ENCODE assay signal across 23 cellular contexts in genomic region chr10:112271982-112272381, GRCh38. TPM values are rescaled to one million over a fixed set of nuclear protein-coding genes. Genes with fewer than 3 reads are reported as not detected.
DNase-seq lines count a peak whose midpoint lies in the region; ATAC-seq, FAIRE-seq and TF ChIP-seq lines count a peak whose summit lies in the region.
"Had no signal": no experiment of that assay in that cellular context is flagged by ENCODE, and none has a peak within 500 bp of the region (broad histone marks: within the 10 kb centered on the region; RNA-seq: fewer than 3 reads in every experiment).

No MANE protein-coding gene starts in this region.

- no peak overlapping the region for H4K5ac ChIP-seq in IMR-90 (ENCODE audit: low read depth, low read length)

- H3K18ac ChIP-seq in IMR-90 (ENCODE audit: low read depth, low read length), result 0 out of 2 replicates have a peak overlapping the region, but pooled peaks have one; percentile 13

- H3K4me3 Mint-ChIP-seq in nephron progenitor cell, result no peak overlapping the region
- H3K4me3 Mint-ChIP-seq: activated CD4-positive, alpha-beta T cell treated with anti-CD3 and anti-CD28 coated beads for 36 hours; activated naive CD4-positive, alpha-beta T cell treated with anti-CD3 and anti-CD28 coated beads, Interleukin-2, amount 10 ng/mL, durations not matched to agents 7 days and 5 days; immature natural killer cell; stimulated activated memory B cell treated with anti-CD40 and anti-IgM and Interleukin-4, amounts not matched to agents 10 μg/mL and 1 μg/mL and 100 μg/mL, for 72 hours had no signal

- H3K27ac ChIP-seq in IMR-90 (ENCODE audit: insufficient read depth, low read length) (peak overlapping the region; percentile 57; the same call in 1 of the 2 replicates), mammary epithelial cell (ENCODE audit: insufficient read depth, low read depth, low read length) (no peak overlapping the region), HepG2 (ENCODE audit: extremely low read length, insufficient read depth, low read length) (no peak overlapping the region), esophagus muscularis mucosa (replicated peaks in 1 of 4) (no peak overlapping the region)
- H3K27ac ChIP-seq: skin epidermis, upper lobe of left lung had no signal

- H2BK15ac ChIP-seq in IMR-90 (ENCODE audit: low read depth, low read length), result 0 out of 3 replicates have a peak overlapping the region, but pooled peaks have one; percentile 11

- intact Hi-C loops in IMR-90 (cut with micrococcal nuclease), result no loop called here
- intact Hi-C loops in mammary epithelial cell (cut with micrococcal nuclease), result no loop called here
- intact Hi-C loops in HepG2 (cut with micrococcal nuclease; ENCODE audit: unreplicated experiment), result no loop called here
- intact Hi-C loops in esophagus muscularis mucosa (cut with DNase I), result no loop called here

- dilution Hi-C loops in IMR-90 (cut with HindIII; ENCODE audit: low sequenced_read_pairs, unreplicated experiment), result no loop called here
- dilution Hi-C loops in mammary epithelial cell (cut with HindIII; ENCODE audit: low sequenced_read_pairs), result no loop called here

- no peak overlapping the region for H3K4me3 ChIP-seq in IMR-90 (ENCODE audit: insufficient read depth, low read depth, low read length)
- H3K4me3 ChIP-seq in mammary epithelial cell (replicated peaks in 1 of 3; ENCODE audit: insufficient read depth in 1 of 3, low read depth in 2 of 3, low read length in 3 of 3), result no peak overlapping the region
- H3K4me3 ChIP-seq in HepG2 (replicated peaks in 1 of 3; ENCODE audit: insufficient read depth in 1 of 3, low read depth in 2 of 3, low read length in 3 of 3), result no peak overlapping the region
- no peak overlapping the region for H3K4me3 ChIP-seq in esophagus muscularis mucosa
- H3K4me3 ChIP-seq: skin epidermis, upper lobe of left lung had no signal

- peak overlapping the region; percentile 54; the same call in 1 of the 2 replicates for H4K91ac ChIP-seq in IMR-90 (ENCODE audit: insufficient read depth, low read depth, low read length)

- peak overlapping the region; percentile 64 for H3K4ac ChIP-seq in IMR-90 (ENCODE audit: low read depth, low read length)

- peak overlapping the region; percentile 28 for H2BK5ac ChIP-seq in IMR-90 (ENCODE audit: low read depth, low read length, poor library complexity, severe bottlenecking)

- H3K9ac ChIP-seq in IMR-90 (ENCODE audit: low read depth, low read length), result no peak overlapping the region
- no peak overlapping the region for H3K9ac ChIP-seq in mammary epithelial cell (ENCODE audit: insufficient read depth, low read length)
- no peak overlapping the region for H3K9ac ChIP-seq in HepG2 (ENCODE audit: insufficient read depth, low read depth, low read length)

- H3K14ac ChIP-seq in IMR-90 (replicated peaks; ENCODE audit: low read depth, low read length), result 0 out of 2 replicates have a peak overlapping the region, but pooled peaks have one; percentile 21

- no peaks in the 10 kb centered on the region for H3K36me3 ChIP-seq in IMR-90 (ENCODE audit: control insufficient read depth, insufficient read depth, low read length)
- H3K36me3 ChIP-seq in mammary epithelial cell (ENCODE audit: insufficient read depth, low read length), result no peaks in the 10 kb centered on the region
- no peaks in the 10 kb centered on the region for H3K36me3 ChIP-seq in HepG2 (replicated peaks in 1 of 2; ENCODE audit: control insufficient read depth in 1 of 2, insufficient read depth in 2 of 2, low read length in 2 of 2)
- no peaks in the 10 kb centered on the region for H3K36me3 ChIP-seq in esophagus muscularis mucosa
- H3K36me3 ChIP-seq: upper lobe of left lung had no signal

- WGBS in IMR-90 (ENCODE audit: extremely low coverage in 2 of 2, insufficient read length in 1 of 2), 2 experiments, result no CpG with 5 or more reads among the region's 3 CpGs
- 75% methylated on average over 3 of the region's 3 CpGs for WGBS in mammary epithelial cell (ENCODE audit: low coverage, missing lambda C conversion rate)
- 95% methylated on average over 3 of the region's 3 CpGs for WGBS in HepG2 (ENCODE audit: low lambda C conversion rate)
- WGBS in esophagus muscularis mucosa, result 77% methylated on average over 3 of the region's 3 CpGs

- 0 out of 4 replicates have a peak overlapping the region, but pooled peaks of 1 of the 2 experiments have one; percentile 19 for H4K8ac ChIP-seq in IMR-90 (ENCODE audit: low read depth in 2 of 2, low read length in 2 of 2)

- DNase-seq in AG08395 (ENCODE audit: low spot score), result peak; percentile 78
- DNase-seq in IMR-90, result peak; percentile 85
- peak; percentile 44 for DNase-seq in mammary epithelial cell
- DNase-seq in HepG2 (ENCODE audit: low spot score), result no peak
- DNase-seq in esophagus muscularis mucosa (ENCODE audit: extremely low spot score), result no peak
- DNase-seq in nephron progenitor cell, result no peak
- DNase-seq: activated CD4-positive, alpha-beta T cell treated with anti-CD3 and anti-CD28 coated beads for 36 hours; activated naive CD4-positive, alpha-beta T cell treated with anti-CD3 and anti-CD28 coated beads, Interleukin-2, amount 10 ng/mL, durations not matched to agents 7 days and 5 days; COR-L47; effector CD8-positive, alpha-beta T cell; immature natural killer cell; NCI-H1092; upper lobe of left lung had no signal

- H3K79me2 ChIP-seq in mammary epithelial cell (ENCODE audit: insufficient read depth, low read length) (no peaks in the 10 kb centered on the region), HepG2 (ENCODE audit: insufficient read depth, low read length) (no peaks in the 10 kb centered on the region)

- no peaks in the 10 kb centered on the region for H3K9me1 ChIP-seq in IMR-90 (ENCODE audit: insufficient read depth, low read length)

- H3K27me3 ChIP-seq in IMR-90 (ENCODE audit: control insufficient read depth, insufficient read depth, low read length) (no peaks in the 10 kb centered on the region), mammary epithelial cell (ENCODE audit: insufficient read depth, low read length) (no peaks in the 10 kb centered on the region), HepG2 (ENCODE audit: control insufficient read depth in 1 of 2, insufficient read depth in 2 of 2, low read length in 2 of 2) (no peaks in the 10 kb centered on the region), esophagus muscularis mucosa (no peaks in the 10 kb centered on the region)
- H3K27me3 ChIP-seq: upper lobe of left lung had no signal

- TF ChIP-seq POLR2A in IMR-90 (IDR thresholded peaks at IDR 0.05; ENCODE audit: low read depth, low read length) (no peak), HepG2 (IDR thresholded peaks at IDR 0.05; ENCODE audit: insufficient read depth in 1 of 2, low read depth in 2 of 2, low read length in 2 of 2) (no peak), esophagus muscularis mucosa (IDR thresholded peaks at IDR 0.05; ENCODE audit: low read depth) (no peak)

- no peak for TF ChIP-seq RAD21 in IMR-90 (IDR thresholded peaks at IDR 0.05; ENCODE audit: low read length)
- no peak for TF ChIP-seq RAD21 in HepG2 (CRISPR knock-in tag; IDR thresholded peaks at IDR 0.05)

- peaks cover 8% of the 10 kb centered on the region for H3K4me1 Mint-ChIP-seq in nephron progenitor cell
- H3K4me1 Mint-ChIP-seq: activated CD4-positive, alpha-beta T cell treated with anti-CD3 and anti-CD28 coated beads for 36 hours; activated naive CD4-positive, alpha-beta T cell treated with anti-CD3 and anti-CD28 coated beads, Interleukin-2, amount 10 ng/mL, durations not matched to agents 7 days and 5 days; immature natural killer cell; stimulated activated memory B cell treated with anti-CD40 and anti-IgM and Interleukin-4, amounts not matched to agents 10 μg/mL and 1 μg/mL and 100 μg/mL, for 72 hours had no signal

- no peak for FAIRE-seq in HepG2 (lab: Jason Lieb, UNC)
- FAIRE-seq: G401.6 had no signal

- peak overlapping the region; percentile 66 for H2BK120ac ChIP-seq in IMR-90 (ENCODE audit: low read depth, low read length)

- in situ Hi-C loops in IMR-90 (cut with MboI; ENCODE audit: low sequenced_read_pairs), result no loop called here
- in situ Hi-C loops in mammary epithelial cell (cut with MboI; ENCODE audit: low sequenced_read_pairs in 2 of 2), result no loop called here
- in situ Hi-C loops in HepG2 (cut with HindIII; ENCODE audit: extremely low pct_ligation_motif_present, low pct_unique_long_range_greater_than_20kb), result no loop called here

- H3K36me3 Mint-ChIP-seq in nephron progenitor cell (ENCODE audit: low read depth), result no peaks in the 10 kb centered on the region
- H3K36me3 Mint-ChIP-seq: activated naive CD4-positive, alpha-beta T cell treated with anti-CD3 and anti-CD28 coated beads, Interleukin-2, amount 10 ng/mL, durations not matched to agents 7 days and 5 days; immature natural killer cell; stimulated activated memory B cell treated with anti-CD40 and anti-IgM and Interleukin-4, amounts not matched to agents 10 μg/mL and 1 μg/mL and 100 μg/mL, for 72 hours had no signal

- no peak overlapping the region for H3K27ac Mint-ChIP-seq in nephron progenitor cell
- H3K27ac Mint-ChIP-seq: activated CD4-positive, alpha-beta T cell treated with anti-CD3 and anti-CD28 coated beads for 36 hours; activated naive CD4-positive, alpha-beta T cell treated with anti-CD3 and anti-CD28 coated beads, Interleukin-2, amount 10 ng/mL, durations not matched to agents 7 days and 5 days; immature natural killer cell; stimulated activated memory B cell treated with anti-CD40 and anti-IgM and Interleukin-4, amounts not matched to agents 10 μg/mL and 1 μg/mL and 100 μg/mL, for 72 hours had no signal

- no peak overlapping the region for H3K56ac ChIP-seq in IMR-90 (ENCODE audit: extremely low read depth, insufficient read depth, low read length)

- H2BK20ac ChIP-seq in IMR-90 (ENCODE audit: low read depth, low read length), result peak overlapping the region; percentile 67; the same call in 1 of the 2 replicates

- TF ChIP-seq EP300 in HepG2 (IDR thresholded peaks at IDR 0.05; ENCODE audit: low read depth in 2 of 2, low read length in 2 of 2) (no peak), HepG2 (CRISPR knock-in tag; IDR thresholded peaks at IDR 0.05; ENCODE audit: borderline replicate concordance) (no peak), esophagus muscularis mucosa (IDR thresholded peaks at IDR 0.05) (no peak)

- BruUV-seq in IMR-90 (replicated peaks; lab: Mats Ljungman, UMichigan) (no TSS peak), mammary epithelial cell (replicated peaks; lab: Mats Ljungman, UMichigan) (no TSS peak), HepG2 (replicated peaks; lab: Mats Ljungman, UMichigan) (no TSS peak)

- no peak overlapping the region for H3K23ac ChIP-seq in IMR-90 (ENCODE audit: low read depth, low read length)

- ATAC-seq in IMR-90 (ENCODE audit: low read depth) (peak; percentile 86), HepG2 (no peak), GM21360 (IDR thresholded peaks at IDR 0.05; ENCODE audit: unreplicated experiment) (no peak), GM21526 (IDR thresholded peaks at IDR 0.05; ENCODE audit: low FRiP score, unreplicated experiment) (no peak)
- ATAC-seq: activated CD4-positive, alpha-beta T cell treated with anti-CD3 and anti-CD28 coated beads for 36 hours; Right ventricle myocardium inferior; stimulated activated memory B cell treated with anti-CD40 and anti-IgM and Interleukin-4, amounts not matched to agents 10 μg/mL and 1 μg/mL and 100 μg/mL, for 72 hours had no signal

- no peaks in the 10 kb centered on the region for H3K79me1 ChIP-seq in IMR-90 (ENCODE audit: low read depth in 1 of 2, low read length in 2 of 2)

- H3K4me1 ChIP-seq in IMR-90 (ENCODE audit: control insufficient read depth, insufficient read depth, low read length) (peaks cover 8% of the 10 kb centered on the region; the same call in 1 of the 2 replicates), mammary epithelial cell (ENCODE audit: insufficient read depth, low read length) (no peaks in the 10 kb centered on the region), HepG2 (ENCODE audit: insufficient read depth, low read length) (peaks cover 51% of the 10 kb centered on the region), esophagus muscularis mucosa (no peaks in the 10 kb centered on the region)
- H3K4me1 ChIP-seq: upper lobe of left lung had no signal

- H3K27me3 Mint-ChIP-seq in nephron progenitor cell (ENCODE audit: low read depth, poor library complexity), result peaks cover 21% of the 10 kb centered on the region
- H3K27me3 Mint-ChIP-seq: stimulated activated memory B cell treated with anti-CD40 and anti-IgM and Interleukin-4, amounts not matched to agents 10 μg/mL and 1 μg/mL and 100 μg/mL, for 72 hours had no signal

- peaks cover 9% of the 10 kb centered on the region for H3K9me3 Mint-ChIP-seq in nephron progenitor cell
- H3K9me3 Mint-ChIP-seq: activated naive CD4-positive, alpha-beta T cell treated with anti-CD3 and anti-CD28 coated beads, Interleukin-2, amount 10 ng/mL, durations not matched to agents 7 days and 5 days; immature natural killer cell; stimulated activated memory B cell treated with anti-CD40 and anti-IgM and Interleukin-4, amounts not matched to agents 10 μg/mL and 1 μg/mL and 100 μg/mL, for 72 hours had no signal

- H2AK5ac ChIP-seq in IMR-90 (ENCODE audit: low read depth, low read length), result no peak overlapping the region

- H2AFZ ChIP-seq in IMR-90 (replicated peaks; ENCODE audit: low read length, poor library complexity), result no peak overlapping the region
- no peak overlapping the region for H2AFZ ChIP-seq in mammary epithelial cell (ENCODE audit: low read depth, low read length)
- no peak overlapping the region for H2AFZ ChIP-seq in HepG2 (ENCODE audit: low read length)

- H3K9me3 ChIP-seq in IMR-90 (ENCODE audit: control insufficient read depth, insufficient read depth, low read length) (no peaks in the 10 kb centered on the region), mammary epithelial cell (replicated peaks; ENCODE audit: insufficient read depth, low read length) (no peaks in the 10 kb centered on the region), HepG2 (ENCODE audit: low read length) (peaks cover 8% of the 10 kb centered on the region), esophagus muscularis mucosa (no peaks in the 10 kb centered on the region)
- H3K9me3 ChIP-seq: upper lobe of left lung had no signal

- POLR2A ChIA-PET in IMR-90 (lab: Charles Lee; ENCODE audit: unreplicated experiment) (no interaction called here), HepG2 (lab: Yijun Ruan, JAX) (interaction anchor here (1.5 to 7.5 kb wide), 3 partner anchors 10 to 46 kb away, joined by 3 to 142 read pairs (median 16); no protein-coding TSS in a partner anchor)

- CTCF ChIA-PET in IMR-90 (lab: Yijun Ruan, JAX), result no interaction called here
- CTCF ChIA-PET in mammary epithelial cell (lab: Charles Lee; ENCODE audit: low non-redundant PET), result no interaction called here
- CTCF ChIA-PET in HepG2 (lab: Yijun Ruan, JAX; ENCODE audit: low intra/inter-chr PET ratio, low total read pairs), result no interaction called here

- H3K4me2 ChIP-seq in IMR-90 (ENCODE audit: low read depth, low read length), result no peak overlapping the region; the same call in 1 of the 2 replicates
- H3K4me2 ChIP-seq in mammary epithelial cell (ENCODE audit: insufficient read depth, low read depth, low read length), result no peak overlapping the region
- no peak overlapping the region for H3K4me2 ChIP-seq in HepG2 (ENCODE audit: low read depth, low read length)

- H4K20me1 ChIP-seq in IMR-90 (ENCODE audit: insufficient read depth, low read length) (no peaks in the 10 kb centered on the region), mammary epithelial cell (ENCODE audit: insufficient read depth, low read length) (no peaks in the 10 kb centered on the region), HepG2 (ENCODE audit: insufficient read depth, low read length) (no peaks in the 10 kb centered on the region)

- TF ChIP-seq CTCF in IMR-90 (conservative IDR thresholded peaks at IDR 0.05; ENCODE audit: low read depth, low read length), result no peak
- no peak for TF ChIP-seq CTCF in mammary epithelial cell (conservative IDR thresholded peaks at IDR 0.05 in 1 of 2, IDR thresholded peaks at IDR 0.05 in 1 of 2; ENCODE audit: extremely low read depth in 1 of 2, insufficient read depth in 1 of 2, low read depth in 1 of 2, low read length in 2 of 2)
- TF ChIP-seq CTCF in HepG2 (CRISPR knock-in tag; IDR thresholded peaks at IDR 0.05), result no peak
- TF ChIP-seq CTCF in esophagus muscularis mucosa (IDR thresholded peaks at IDR 0.05), result no peak
- TF ChIP-seq CTCF in nephron progenitor cell (IDR thresholded peaks at IDR 0.05), result no peak

- H2AK9ac ChIP-seq in IMR-90 (replicated peaks; ENCODE audit: low read depth, low read length, poor library complexity), result no peak overlapping the region

RNA-seq across cellular contexts. Expression of gene TECTB, which starts 11.2 kb away (rescaled TPM):
- total RNA-seq in IMR-90 (2012; rRNA removed) (not detected in 2 replicates), mammary epithelial cell (not detected), HepG2 (2016; rRNA removed; fragmentation: Illumina TruSeq; extraction: Trizol) (1.3 and 1.8 TPM in 2 replicates), esophagus muscularis mucosa (under 1 TPM in 1 of 4 donors, not detected in 3; 0.06 TPM)
- polyA plus RNA-seq in IMR-90 (2012; rRNA removed) (not detected in 2 replicates), mammary epithelial cell (not detected), HepG2 (2011; rRNA removed) (0.78 and 1.1 TPM in 2 replicates)
- polyA plus RNA-seq in IMR-90 (2012; cell fraction: cytosol; rRNA removed), result not detected in 2 replicates
- polyA plus RNA-seq in IMR-90 (2012; cell fraction: nucleus; rRNA removed; ENCODE audit: low replicate concordance), result not detected in 2 replicates
- polyA minus RNA-seq in mammary epithelial cell, result not detected
- total RNA-seq in HepG2 (2016; cell fraction: cytosol; rRNA removed; fragmentation: Illumina TruSeq; extraction: Trizol; ENCODE audit: low read depth), result 0.61 and 0.71 TPM in 2 replicates
- 1.5 and 1.9 TPM in 2 replicates for total RNA-seq in HepG2 (2016; cell fraction: insoluble cytoplasmic fraction; rRNA removed; fragmentation: Illumina TruSeq; extraction: Trizol)
- total RNA-seq in HepG2 (2016; cell fraction: membrane; rRNA removed; fragmentation: Illumina TruSeq; extraction: Trizol), result 1.0 and 1.4 TPM in 2 replicates
- 2.4 and 2.8 TPM in 2 replicates for total RNA-seq in HepG2 (2016; cell fraction: nucleus; rRNA removed; fragmentation: Illumina TruSeq; extraction: Trizol)
- polyA plus RNA-seq in HepG2 (2011; cell fraction: cytosol; rRNA removed), result 0.48 and 0.63 TPM in 2 replicates
- polyA plus RNA-seq in HepG2 (2011; cell fraction: nucleus; rRNA removed), result 1.3 and 1.7 TPM in 2 replicates
- polyA plus RNA-seq in HepG2 (2012), result 0.68 and 1.6 TPM in 2 replicates
- polyA plus RNA-seq in HepG2 (2016; cell fraction: cytosol; fragmentation: Illumina TruSeq; extraction: Trizol; ENCODE audit: low read depth), result 0.19 and 0.38 TPM in 2 replicates
- 1.3 and 1.6 TPM in 2 replicates for polyA plus RNA-seq in HepG2 (2016; cell fraction: insoluble cytoplasmic fraction; fragmentation: Illumina TruSeq; extraction: Trizol; ENCODE audit: low read depth)
- 0.73 and 0.96 TPM in 2 replicates for polyA plus RNA-seq in HepG2 (2016; cell fraction: membrane; fragmentation: Illumina TruSeq; extraction: Trizol; ENCODE audit: low read depth)
- polyA plus RNA-seq in HepG2 (2016; cell fraction: nucleus; fragmentation: Illumina TruSeq; extraction: Trizol; ENCODE audit: insufficient read depth, low read depth), result 4.3 and 5.3 TPM in 2 replicates
- polyA minus RNA-seq in HepG2 (2011; rRNA and poly(A)+ RNA removed; ENCODE audit: low replicate concordance), result 0.66 TPM in 1 of 2 replicates, not detected in the other
- polyA minus RNA-seq in HepG2 (2011; cell fraction: cytosol; rRNA and poly(A)+ RNA removed), result 0.40 TPM in 1 of 2 replicates, not detected in the other
- 0.52 and 0.99 TPM in 2 replicates for polyA minus RNA-seq in HepG2 (2011; cell fraction: nucleus; rRNA and poly(A)+ RNA removed)
- total RNA-seq: activated CD4-positive, alpha-beta T cell treated with anti-CD3 and anti-CD28 coated beads for 36 hours; cardiac septum; mesenteric fat pad; Right ventricle myocardium inferior; T-helper 1 cell treated with Interleukin-12 subunit alpha and Interleukin-12 subunit beta and Interleukin-4 antibody, amounts not matched to agents 30 ng/mL and 1 ng/mL, for 36 hours; upper lobe of left lung had no signal
- polyA plus RNA-seq: AG04450, immature natural killer cell had no signal

Comparison
In these comparisons a context has a peak if more than half of its experiments do, and no peak if none do; other contexts are left out.
1. DNase-seq: peak in AG08395 (single experiment), IMR-90 (single experiment) and mammary epithelial cell (single experiment); none in HepG2 (single experiment), esophagus muscularis mucosa (single experiment) and nephron progenitor cell (single experiment).